In the genomic region with DNA sequence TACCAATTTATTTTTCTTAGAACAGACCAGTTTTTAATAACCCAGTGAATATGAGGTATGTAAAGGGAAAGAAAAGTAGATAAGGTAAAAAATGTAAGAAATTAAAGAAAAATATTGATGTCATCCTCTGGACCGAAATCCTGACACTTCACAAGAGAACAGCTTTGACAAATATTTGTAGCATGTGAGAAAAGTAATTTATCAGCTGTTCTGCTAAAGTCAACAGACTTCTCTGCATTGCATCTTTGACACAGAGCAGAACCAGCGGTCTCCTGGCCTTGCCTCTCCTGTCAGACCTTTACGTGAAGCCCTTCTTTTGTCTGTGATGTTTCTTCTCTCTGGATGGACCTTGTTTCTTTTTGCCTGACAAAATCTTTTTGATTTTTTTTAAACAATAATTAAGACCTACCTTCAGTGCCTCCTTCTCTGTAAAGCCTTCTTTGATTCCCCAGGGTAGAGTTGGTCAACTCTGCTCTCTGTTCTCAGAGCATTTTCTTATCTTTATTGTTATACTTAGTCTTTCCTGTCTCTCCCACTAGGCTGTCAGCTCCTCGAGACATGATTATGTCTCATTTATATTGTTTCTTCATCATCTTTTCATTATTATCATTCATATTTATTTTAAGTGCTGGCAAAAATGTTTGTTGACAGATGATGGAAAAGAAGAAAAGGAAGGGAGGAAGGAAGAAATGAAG, we compare ENCODE assay signal across 17 cellular contexts. TPM values are rescaled to one million over a fixed set of nuclear protein-coding genes. Genes with fewer than 3 reads are reported as not detected.
"Had no signal": no experiment of that assay in that cellular context is flagged by ENCODE, and none has a peak within 500 bp of the region (broad histone marks: within the 10 kb centered on the region; RNA-seq: fewer than 3 reads in every experiment).

No MANE protein-coding gene starts in this region.

- DNase-seq: activated CD4-positive, alpha-beta T cell treated with anti-CD3 and anti-CD28 coated beads for 4 hours; activated CD8-positive, alpha-beta memory T cell treated with anti-CD3 and anti-CD28 coated beads, Interleukin-2, amount 50 U/mL, for 48 hours; activated CD8-positive, alpha-beta T cell treated with anti-CD3 and anti-CD28 coated beads, Interleukin-2, amount 10 ng/mL, durations not matched to agents 7 days and 5 days; activated naive CD4-positive, alpha-beta T cell; activated naive CD8-positive, alpha-beta T cell treated with anti-CD3 and anti-CD28 coated beads, Interleukin-2, amount 50 U/mL, for 24 hours; body of pancreas; effector memory CD4-positive, alpha-beta T cell; hypothalamus; mucosa of descending colon; ovary; stimulated activated CD4-positive, alpha-beta T cell treated with anti-CD3 and anti-CD28 coated beads, Interleukin-4, amount 100 ng/mL, for 1 hour; stimulated activated CD8-positive, alpha-beta memory T cell treated with anti-CD3 and anti-CD28 coated beads, Interleukin-4, amount 100 ng/mL, for 48 hours; T-cell; T1000; testis had no signal

- H3K27me3 ChIP-seq: body of pancreas, ovary, testis had no signal

- H3K9me3 ChIP-seq: body of pancreas, mucosa of descending colon, ovary, testis had no signal

- H3K27ac ChIP-seq: body of pancreas, ovary, testis had no signal

- H3K4me1 ChIP-seq: body of pancreas, testis had no signal

- H3K4me3 ChIP-seq: body of pancreas, lung, mucosa of descending colon, ovary, testis had no signal

- ATAC-seq: activated CD8-positive, alpha-beta T cell treated with anti-CD3 and anti-CD28 coated beads, Interleukin-2, amount 10 ng/mL, durations not matched to agents 7 days and 5 days; activated naive CD8-positive, alpha-beta T cell treated with anti-CD3 and anti-CD28 coated beads, Interleukin-2, amount 50 U/mL, for 24 hours; body of pancreas; mucosa of descending colon; T-cell had no signal

- H3K36me3 ChIP-seq: ovary had no signal

RNA-seq across cellular contexts. Expression of a gene that starts 35.4 kb away (rescaled TPM):
- total RNA-seq: activated CD8-positive, alpha-beta T cell treated with anti-CD3 and anti-CD28 coated beads, Interleukin-2, amount 10 ng/mL, durations not matched to agents 7 days and 5 days; activated T-helper 1 cell treated with anti-CD3 and anti-CD28 coated beads, Interleukin-12 subunit alpha, Interleukin-12 subunit beta, Interleukin-2, Interleukin-4 antibody, amounts not matched to agents 30 ng/mL and 10 ng/mL and 1 ng/mL, durations not matched to agents 14 hours and 24 hours and 36 hours; T-cell had no signal
